In the genomic region with DNA sequence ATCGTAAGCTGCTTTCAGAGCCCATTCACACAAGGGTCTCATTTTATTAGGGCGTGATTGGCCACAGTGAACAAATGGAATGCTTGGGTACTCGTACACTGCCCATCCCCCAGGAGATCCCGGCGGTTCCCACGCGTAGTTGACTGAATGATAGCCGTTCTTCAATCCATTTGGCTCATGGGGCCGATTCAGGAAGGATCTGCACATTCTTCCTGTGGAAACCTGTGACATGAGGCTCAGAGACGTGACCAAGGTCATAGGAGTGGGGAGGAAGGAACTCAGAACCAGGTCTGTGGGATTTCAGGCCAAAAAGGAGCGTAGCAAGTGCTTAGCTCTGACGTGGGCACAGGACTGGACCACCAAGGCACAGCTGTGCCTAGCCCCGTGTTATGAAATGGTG, we compare ENCODE assay signal across 21 cellular contexts. TPM values are rescaled to one million over a fixed set of nuclear protein-coding genes. Genes with fewer than 3 reads are reported as not detected.
A peak's percentile ranks its signal among the peaks of the same experiment; 100 is the strongest.
DNase-seq lines count a peak whose midpoint lies in the region; ATAC-seq and TF ChIP-seq lines count a peak whose summit lies in the region.
"Had no signal": no experiment of that assay in that cellular context is flagged by ENCODE, and none has a peak within 500 bp of the region (broad histone marks: within the 10 kb centered on the region; RNA-seq: fewer than 3 reads in every experiment).

No MANE protein-coding gene starts in this region.

- ATAC-seq in memory B cell (ENCODE audit: low read depth) (no peak), GM18861 (IDR thresholded peaks at IDR 0.05; ENCODE audit: unreplicated experiment) (no peak)
- ATAC-seq: A549, left cardiac atrium, Right ventricle myocardium inferior, sciatic nerve had no signal

- WGBS in adrenal gland, 4 donors, result 62 to 71% (median 67%) methylated on average over 11 to 13 of the region's 13 CpGs

- no peaks in the 10 kb centered on the region for H3K27me3 Mint-ChIP-seq in memory B cell
- H3K27me3 Mint-ChIP-seq: activated CD4-positive, alpha-beta memory T cell treated with anti-CD3 and anti-CD28 coated beads for 36 hours; activated naive CD4-positive, alpha-beta T cell treated with anti-CD3 and anti-CD28 coated beads, Interleukin-2, amount 50 U/mL, for 24 hours; stimulated activated naive CD8-positive, alpha-beta T cell treated with anti-CD3 and anti-CD28 coated beads, Interleukin-15, Interleukin-2, amounts not matched to agents 100 ng/mL and 50 ng/mL, for 24 hours had no signal

- TF ChIP-seq CTCF in adrenal gland (IDR thresholded peaks at IDR 0.05), result no peak

- H3K27ac ChIP-seq in adrenal gland, result peak overlapping the region in 4 of 5 donors; percentile 8 to 77 (median 22)
- peak overlapping the region; percentile 52 for H3K27ac ChIP-seq in substantia nigra (ENCODE audit: low read depth, low read length, poor library complexity, severe bottlenecking)
- H3K27ac ChIP-seq: A549 had no signal

- TF ChIP-seq POLR2A in adrenal gland (IDR thresholded peaks at IDR 0.05), result no peak

- no peaks in the 10 kb centered on the region for H3K27me3 ChIP-seq in adrenal gland

- peak; percentile 53 for DNase-seq in activated effector memory CD4-positive, alpha-beta T cell treated with anti-CD3 and anti-CD28 coated beads, Interleukin-2, amount 50 U/mL, for 16 hours
- DNase-seq in activated effector memory CD4-positive, alpha-beta T cell treated with Interleukin-2 at 50 U/mL for 16 hours, result no peak
- DNase-seq in adrenal gland (peak in 1 of 7 donors; percentile 22), memory B cell (ENCODE audit: low spot score in 2 of 2) (no peak), substantia nigra (lab: John Stamatoyannopoulos, UW) (no peak), NCI-H82 treated with DMSO at 0.1 percent for 48 hours (lab: John Stamatoyannopoulos, UW; ENCODE audit: unreplicated experiment) (no peak), SKM-1 (lab: John Stamatoyannopoulos, UW; ENCODE audit: unreplicated experiment) (no peak)
- DNase-seq: activated CD4-positive, alpha-beta memory T cell treated with anti-CD3 and anti-CD28 coated beads for 36 hours; activated T-cell treated with anti-CD3 and anti-CD28 coated beads, Interleukin-2, amount 50 U/mL, for 1 hour; DMS153; foreskin melanocyte; GF-D8; left cardiac atrium; NCI-H1417 treated with DMSO at 0.1 percent for 48 hours; NCI-H524 had no signal

- peaks cover 66 to 71% of the 10 kb centered on the region in 2 donors for H3K4me1 ChIP-seq in adrenal gland (replicated peaks in 1 of 2)

- no peak overlapping the region for H3K4me3 ChIP-seq in adrenal gland
- H3K4me3 ChIP-seq: A549 had no signal

- H3K36me3 Mint-ChIP-seq in memory B cell, result peaks cover 22% of the 10 kb centered on the region

- peak overlapping the region; percentile 71 for H3K27ac Mint-ChIP-seq in memory B cell
- H3K27ac Mint-ChIP-seq: activated naive CD4-positive, alpha-beta T cell treated with anti-CD3 and anti-CD28 coated beads, Interleukin-2, amount 50 U/mL, for 24 hours; stimulated activated naive CD8-positive, alpha-beta T cell treated with anti-CD3 and anti-CD28 coated beads, Interleukin-15, Interleukin-2, amounts not matched to agents 100 ng/mL and 50 ng/mL, for 24 hours had no signal

- H3K9me3 Mint-ChIP-seq in memory B cell, result no peaks in the 10 kb centered on the region
- H3K9me3 Mint-ChIP-seq: activated CD4-positive, alpha-beta memory T cell treated with anti-CD3 and anti-CD28 coated beads for 36 hours; activated naive CD4-positive, alpha-beta T cell treated with anti-CD3 and anti-CD28 coated beads, Interleukin-2, amount 50 U/mL, for 24 hours; stimulated activated naive CD8-positive, alpha-beta T cell treated with anti-CD3 and anti-CD28 coated beads, Interleukin-15, Interleukin-2, amounts not matched to agents 100 ng/mL and 50 ng/mL, for 24 hours had no signal

- no peak overlapping the region for H3K4me3 Mint-ChIP-seq in memory B cell
- H3K4me3 Mint-ChIP-seq: activated CD4-positive, alpha-beta memory T cell treated with anti-CD3 and anti-CD28 coated beads for 36 hours; activated naive CD4-positive, alpha-beta T cell treated with anti-CD3 and anti-CD28 coated beads, Interleukin-2, amount 50 U/mL, for 24 hours; stimulated activated naive CD8-positive, alpha-beta T cell treated with anti-CD3 and anti-CD28 coated beads, Interleukin-15, Interleukin-2, amounts not matched to agents 100 ng/mL and 50 ng/mL, for 24 hours had no signal

- H3K36me3 ChIP-seq in adrenal gland (replicated peaks in 1 of 2), result no peaks in the 10 kb centered on the region

- H3K9me3 ChIP-seq in adrenal gland (replicated peaks in 1 of 3), result no peaks in the 10 kb centered on the region
- H3K9me3 ChIP-seq: A549 had no signal

- intact Hi-C loops in adrenal gland (cut with DNase I), result no loop called here

- peaks cover 50% of the 10 kb centered on the region for H3K4me1 Mint-ChIP-seq in memory B cell

RNA-seq across cellular contexts. Expression of a gene that starts 11.7 kb away (rescaled TPM):
- 100 to 1,000 TPM in 2 of 8 donors, 10 to 100 TPM in 6; 47.8 to 136 (median 90.9) TPM for total RNA-seq in adrenal gland
- polyA plus RNA-seq in adrenal gland, result 10 to 100 TPM; 32.5 to 52.7 (median 38.7) TPM
